In the genomic region with DNA sequence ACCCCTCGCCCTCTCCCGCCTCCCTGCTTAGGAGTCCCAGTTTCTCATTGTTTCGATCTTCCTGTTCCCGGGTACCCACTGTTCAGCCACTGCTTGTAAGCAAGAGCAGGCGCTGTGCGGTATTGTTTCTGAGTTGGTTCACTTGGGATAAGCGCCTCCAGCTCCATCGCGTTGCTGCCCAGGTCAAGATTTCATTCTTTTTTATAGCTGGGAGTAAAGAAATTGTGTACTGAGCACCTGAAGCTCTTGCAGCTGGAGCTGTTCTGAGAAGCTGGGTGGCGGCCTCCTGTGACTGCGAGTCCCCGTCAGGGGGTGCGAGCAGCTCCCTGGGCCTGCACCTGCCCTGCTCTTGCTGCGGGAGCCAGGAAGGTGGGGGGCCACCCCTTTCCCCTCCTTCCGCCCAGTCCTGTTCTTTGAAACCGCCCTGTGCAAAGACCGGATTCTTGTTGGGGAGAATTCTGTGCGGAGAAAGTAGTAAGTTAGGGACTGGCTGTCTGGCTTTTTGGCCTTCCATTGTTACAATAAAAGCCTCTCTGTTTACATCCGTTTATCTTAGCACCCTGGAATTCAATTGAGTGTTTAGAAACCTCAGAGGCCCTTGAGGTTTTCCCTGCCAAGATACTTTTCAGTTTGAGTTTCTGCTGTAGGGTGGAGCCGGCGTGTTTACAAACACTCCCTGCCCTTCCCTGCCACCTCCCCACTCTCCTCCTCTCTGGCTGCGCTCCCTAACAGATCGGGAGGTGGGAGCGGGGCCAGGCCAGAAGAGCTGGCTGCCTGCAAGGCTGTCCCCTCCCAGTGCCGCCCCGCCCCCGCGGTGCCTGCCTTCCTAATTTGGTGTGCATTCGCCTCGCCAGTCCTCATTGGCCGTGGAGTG, we compare ENCODE assay signal across 8 cellular contexts. TPM values are rescaled to one million over a fixed set of nuclear protein-coding genes. Genes with fewer than 3 reads are reported as not detected.
DNase-seq lines count a peak whose midpoint lies in the region; ATAC-seq and TF ChIP-seq lines count a peak whose summit lies in the region.

No MANE protein-coding gene starts in this region.

- no peaks in the 10 kb centered on the region for H3K27me3 Mint-ChIP-seq in activated CD4-positive, alpha-beta memory T cell treated with anti-CD3 and anti-CD28 coated beads for 36 hours

- TF ChIP-seq POLR2A in GM19099 (IDR thresholded peaks at IDR 0.05; ENCODE audit: extremely low read depth, insufficient read length, low read depth) = peak; percentile 57

- peaks cover 30% of the 10 kb centered on the region for H3K36me3 Mint-ChIP-seq in activated CD4-positive, alpha-beta memory T cell treated with anti-CD3 and anti-CD28 coated beads for 36 hours

- intact Hi-C loops in activated CD4-positive, alpha-beta memory T cell treated with anti-CD3 and anti-CD28 coated beads for 36 hours (cut with micrococcal nuclease) = loop anchor here (1.0 to 2.0 kb wide), 3 partner anchors 20 to 60 kb away; a partner anchor contains a TSS

- CTCF ChIA-PET in activated CD4-positive, alpha-beta memory T cell treated with anti-CD3 and anti-CD28 coated beads for 36 hours (lab: Charles Lee) = interaction anchor here (3.4 kb wide), 1 partner anchor 10 kb away, joined by 21 read pairs; no protein-coding TSS in a partner anchor

- H3K4me1 Mint-ChIP-seq in activated CD4-positive, alpha-beta memory T cell treated with anti-CD3 and anti-CD28 coated beads for 36 hours (ENCODE audit: low read depth) = peaks cover 56% of the 10 kb centered on the region

- H3K27ac Mint-ChIP-seq in activated CD4-positive, alpha-beta memory T cell treated with anti-CD3 and anti-CD28 coated beads for 36 hours = peak overlapping the region; percentile 91

- ATAC-seq in HG03378 (IDR thresholded peaks at IDR 0.05; ENCODE audit: unreplicated experiment) = peak; percentile 54

- no peaks in the 10 kb centered on the region for H3K9me3 Mint-ChIP-seq in activated CD4-positive, alpha-beta memory T cell treated with anti-CD3 and anti-CD28 coated beads for 36 hours

- DNase-seq in Ammon's horn (ENCODE audit: low spot score) (peak; percentile 98), NCI-H510A (lab: John Stamatoyannopoulos, UW) (peak; percentile 95), lung microvascular endothelial cell (ENCODE audit: low read depth in 2 of 2) (peak; percentile 97 to 99)
- peak; percentile 81 for DNase-seq in activated CD4-positive, alpha-beta memory T cell treated with anti-CD3 and anti-CD28 coated beads for 36 hours
- peak; percentile 61 for DNase-seq in effector CD8-positive, alpha-beta T cell (lab: John Stamatoyannopoulos, UW)
- DNase-seq in stimulated activated CD4-positive, alpha-beta T cell treated with anti-CD3 and anti-CD28 coated beads, TNF-alpha, amount 100 ng/mL, for 4 hours (ENCODE audit: low read depth in 3 of 3) = peak; percentile 36 to 58 (median 46)

- POLR2A ChIA-PET in activated CD4-positive, alpha-beta memory T cell treated with anti-CD3 and anti-CD28 coated beads for 36 hours (lab: Charles Lee) = interaction anchor here (0.6 to 2.4 kb wide), 3 partner anchors 31 to 103 kb away, joined by 3 to 13 read pairs (median 3); a partner anchor contains a TSS

- H3K4me3 Mint-ChIP-seq in activated CD4-positive, alpha-beta memory T cell treated with anti-CD3 and anti-CD28 coated beads for 36 hours = peak overlapping the region; percentile 81

RNA-seq across cellular contexts. Expression of a gene that starts 30.8 kb away (rescaled TPM):
- total RNA-seq in activated CD4-positive, alpha-beta memory T cell treated with anti-CD3 and anti-CD28 coated beads for 36 hours = 10 to 100 TPM; 21.6 to 24.1 TPM
- total RNA-seq in lung microvascular endothelial cell = 19.2 and 20.2 TPM in 2 replicates

Comparison
In these comparisons a context has a peak if more than half of its experiments do, and no peak if none do; other contexts are left out.
1. Peak in every context shown above with its lines: DNase-seq and ATAC-seq.
2. DNase-seq: peak in every context shown above with its lines; median percentile 98 in Ammon's horn; 98 in lung microvascular endothelial cell; 95 in NCI-H510A; 81 in activated CD4-positive, alpha-beta memory T cell treated with anti-CD3 and anti-CD28 coated beads for 36 hours; 61 in effector CD8-positive, alpha-beta T cell; 46 in stimulated activated CD4-positive, alpha-beta T cell treated with anti-CD3 and anti-CD28 coated beads, TNF-alpha, amount 100 ng/mL, for 4 hours.